In the genomic region with DNA sequence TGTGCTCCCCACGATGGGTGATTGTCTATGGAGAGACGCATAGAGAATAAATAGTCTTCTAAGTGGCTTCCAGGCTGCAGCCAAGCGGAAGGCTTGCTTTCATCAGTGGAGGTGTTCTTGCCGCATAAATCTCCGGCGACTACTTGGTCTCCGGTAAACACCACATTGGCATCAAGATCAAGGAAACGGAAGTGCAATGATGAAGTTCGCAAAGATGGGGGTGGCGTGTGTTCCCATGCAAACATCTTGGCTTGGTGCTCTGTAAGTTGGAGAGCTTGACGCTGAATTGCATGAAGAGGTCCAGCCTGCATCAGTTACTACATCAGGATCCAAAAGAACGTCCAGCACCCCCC, we compare ENCODE assay signal across 12 cellular contexts.
DNase-seq lines count a peak whose midpoint lies in the region; ATAC-seq and TF ChIP-seq lines count a peak whose summit lies in the region.
"Had no signal": no experiment of that assay in that cellular context is flagged by ENCODE, and none has a peak within 500 bp of the region (broad histone marks: within the 10 kb centered on the region; RNA-seq: fewer than 3 reads in every experiment).

No MANE protein-coding gene starts in this region.

- no peaks in the 10 kb centered on the region for H3K9me3 ChIP-seq in right atrium auricular region
- H3K9me3 ChIP-seq in subcutaneous abdominal adipose tissue (ENCODE audit: control insufficient read depth in 5 of 5, low read length in 5 of 5) = no peaks in the 10 kb centered on the region

- no peak for ATAC-seq in HG03139 (IDR thresholded peaks at IDR 0.05; ENCODE audit: unreplicated experiment)
- ATAC-seq in HG03159 (IDR thresholded peaks at IDR 0.05; ENCODE audit: unreplicated experiment) = no peak

- no peaks in the 10 kb centered on the region for H3K27me3 Mint-ChIP-seq in MCF 10A (ENCODE audit: insufficient read depth, unreplicated experiment)

- H3K36me3 Mint-ChIP-seq in MCF 10A (ENCODE audit: insufficient read depth, unreplicated experiment) = no peaks in the 10 kb centered on the region

- DNase-seq in NCI-H1092 treated with DMSO at 0.1 percent for 48 hours (lab: John Stamatoyannopoulos, UW) (peak; percentile 65), NCI-H1092 (lab: John Stamatoyannopoulos, UW) (no peak), astrocyte of the cerebellum (ENCODE audit: low read depth) (peak; percentile 63), right atrium auricular region (ENCODE audit: low spot score) (no peak), MCF 10A (ENCODE audit: unreplicated experiment) (no peak)
- DNase-seq: DMS53; effector CD8-positive, alpha-beta T cell; stimulated activated CD4-positive, alpha-beta T cell treated with anti-CD3 and anti-CD28 coated beads, Interleukin-12 subunit alpha, Interleukin-12 subunit beta, amount 100 ng/mL, for 4 hours had no signal

- CTCF ChIA-PET in MCF 10A (lab: Yijun Ruan, JAX) = no interaction called here

- no peaks in the 10 kb centered on the region for H3K9me3 Mint-ChIP-seq in MCF 10A (ENCODE audit: unreplicated experiment)

- H3K27ac Mint-ChIP-seq in MCF 10A (ENCODE audit: low read depth, unreplicated experiment) = no peak overlapping the region

- no peak overlapping the region for H3K4me3 ChIP-seq in astrocyte of the cerebellum (ENCODE audit: low read depth, low read length)
- H3K4me3 ChIP-seq in right atrium auricular region = no peak overlapping the region
- peak overlapping the region in 4 of 5 donors; percentile 10 to 48 (median 22) for H3K4me3 ChIP-seq in subcutaneous abdominal adipose tissue (ENCODE audit: low read depth in 1 of 5, low read length in 5 of 5)

- peak overlapping the region; percentile 47 to 56 for H3K27ac ChIP-seq in right atrium auricular region
- peak overlapping the region; percentile 55 for H3K27ac ChIP-seq in subcutaneous abdominal adipose tissue (ENCODE audit: low read depth, low read length)
- H3K27ac ChIP-seq: 22Rv1 had no signal

- peak overlapping the region in 1 of 5 donors; percentile 19 for H3K9ac ChIP-seq in subcutaneous abdominal adipose tissue (ENCODE audit: low read length in 5 of 5)

- no peak for TF ChIP-seq CTCF in astrocyte of the cerebellum (IDR thresholded peaks at IDR 0.05; ENCODE audit: low read depth, low read length, missing control alignments)
- TF ChIP-seq CTCF in right atrium auricular region (IDR thresholded peaks at IDR 0.05) = no peak
- TF ChIP-seq CTCF in MCF 10A (IDR thresholded peaks at IDR 0.05; ENCODE audit: unreplicated experiment) = no peak

- H3K4me1 Mint-ChIP-seq in MCF 10A (ENCODE audit: insufficient read depth, unreplicated experiment) = no peaks in the 10 kb centered on the region

- in situ Hi-C loops in astrocyte of the cerebellum (cut with HindIII; ENCODE audit: low sequenced_read_pairs) = no loop called here

- no peaks in the 10 kb centered on the region for H3K27me3 ChIP-seq in right atrium auricular region
- H3K27me3 ChIP-seq in subcutaneous abdominal adipose tissue (ENCODE audit: control insufficient read depth in 5 of 5, insufficient read depth in 4 of 5, low read length in 5 of 5) = no peaks in the 10 kb centered on the region

- intact Hi-C loops in MCF 10A (cut with micrococcal nuclease) = no loop called here

- H3K36me3 ChIP-seq in right atrium auricular region (no peaks in the 10 kb centered on the region), subcutaneous abdominal adipose tissue (ENCODE audit: control insufficient read depth in 5 of 5, insufficient read depth in 5 of 5, low read length in 5 of 5) (no peaks in the 10 kb centered on the region)

- H3K4me1 ChIP-seq in right atrium auricular region (peaks cover 0 to 42% of the 10 kb centered on the region in 2 donors), subcutaneous abdominal adipose tissue (ENCODE audit: control insufficient read depth in 5 of 5, insufficient read depth in 5 of 5, low read length in 5 of 5) (peaks cover 9 to 43% (median 35%) of the 10 kb centered on the region in 5 donors)

- H3K4me3 Mint-ChIP-seq in MCF 10A (ENCODE audit: unreplicated experiment) = no peak overlapping the region

- BruUV-seq in MCF 10A (replicated peaks; lab: Mats Ljungman, UMichigan) = no TSS peak

- POLR2A ChIA-PET in MCF 10A (lab: Yijun Ruan, JAX) = no interaction called here

Comparison
In these comparisons a context has a peak if more than half of its experiments do, and no peak if none do; other contexts are left out.
1. DNase-seq: peak in NCI-H1092 treated with DMSO at 0.1 percent for 48 hours (single experiment) and astrocyte of the cerebellum (single experiment); none in NCI-H1092 (single experiment), right atrium auricular region (single experiment) and MCF 10A (single experiment).
2. H3K4me3 ChIP-seq: peak in subcutaneous abdominal adipose tissue (4 of 5); none in astrocyte of the cerebellum (single experiment) and right atrium auricular region (0 of 2).